ENCODE assay signal across 25 cellular contexts in the genomic region with DNA sequence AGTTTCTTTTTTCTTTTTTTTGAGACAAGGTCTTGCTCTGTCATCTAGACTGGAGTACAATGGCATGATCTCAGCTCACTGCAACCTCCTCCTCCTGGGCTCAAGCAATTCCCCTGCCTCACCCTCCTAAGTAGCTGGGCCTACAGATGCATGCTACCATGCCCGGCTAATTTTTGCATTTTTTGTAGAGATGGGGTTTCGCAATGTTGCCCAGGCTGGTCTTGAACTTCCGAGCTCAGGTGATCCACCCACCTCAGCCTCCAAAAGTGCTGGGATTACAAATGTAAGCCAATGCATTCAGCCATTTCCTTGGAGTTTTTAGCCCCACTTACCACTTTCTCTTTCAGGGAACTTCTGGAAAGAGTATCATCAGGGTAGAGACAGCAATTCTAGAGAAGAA.
"Had no signal": no experiment of that assay in that cellular context is flagged by ENCODE, and none has a peak within 500 bp of the region (broad histone marks: within the 10 kb centered on the region; RNA-seq: fewer than 3 reads in every experiment).

No MANE protein-coding gene starts in this region.

- ATAC-seq: stimulated activated memory B cell treated with anti-CD40 and anti-IgM and Interleukin-4, amounts not matched to agents 10 μg/mL and 1 μg/mL and 100 μg/mL, for 72 hours; stimulated activated naive B cell treated with anti-CD40 and anti-IgM and Interleukin-4, amounts not matched to agents 10 μg/mL and 1 μg/mL and 100 μg/mL, for 72 hours; stimulated activated naive CD8-positive, alpha-beta T cell treated with anti-CD3 and anti-CD28 coated beads, Interleukin-15, amount 100 ng/mL, for 72 hours; stimulated activated naive CD8-positive, alpha-beta T cell treated with anti-CD3 and anti-CD28 coated beads, Interleukin-15, Interleukin-2, amounts not matched to agents 100 U/mL and 50 U/mL, for 24 hours; upper lobe of right lung had no signal

- H3K27ac ChIP-seq: stomach, suprapubic skin, testis, thyroid gland, tibial artery, tibial nerve, transverse colon, upper lobe of left lung, upper lobe of right lung, uterus, vagina had no signal

- H3K36me3 ChIP-seq: stomach, suprapubic skin, thyroid gland, tibial artery, tibial nerve, transverse colon, upper lobe of left lung, upper lobe of right lung, uterus, vagina had no signal

- H3K4me1 ChIP-seq: stomach, suprapubic skin, testis, thyroid gland, tibial nerve, transverse colon, upper lobe of left lung, upper lobe of right lung, uterus, vagina had no signal

- DNase-seq: stimulated activated CD4-positive, alpha-beta T cell treated with anti-CD3 and anti-CD28 coated beads, Interleukin-2, amount 100 ng/mL, for 48 hours; stimulated activated CD4-positive, alpha-beta T cell treated with anti-CD3 and anti-CD28 coated beads, Interleukin-4, amount 100 ng/mL, for 1 hour; stimulated activated CD4-positive, alpha-beta T cell treated with anti-CD3 and anti-CD28 coated beads, Interleukin-4, amount 100 ng/mL, for 24 hours; stimulated activated CD4-positive, alpha-beta T cell treated with anti-CD3 and anti-CD28 coated beads, Interleukin-4, amount 100 ng/mL, for 4 hours; stimulated activated CD8-positive, alpha-beta memory T cell treated with anti-CD3 and anti-CD28 coated beads, Interleukin-4, amount 100 ng/mL, for 48 hours; stimulated activated naive B cell treated with anti-CD40 and anti-IgM and Interleukin-4, amounts not matched to agents 10 μg/mL and 1 μg/mL and 100 μg/mL, for 72 hours; stimulated activated naive CD4-positive, alpha-beta T cell; stimulated activated naive CD4-positive, alpha-beta T cell treated with Interleukin-2 at 50 U/mL for 16 hours; stimulated activated naive CD8-positive, alpha-beta T cell treated with anti-CD3 and anti-CD28 coated beads, Interleukin-15, amount 100 ng/mL, for 72 hours; stimulated activated naive CD8-positive, alpha-beta T cell treated with anti-CD3 and anti-CD28 coated beads, Interleukin-15, Interleukin-2, amounts not matched to agents 100 U/mL and 50 U/mL, for 24 hours; stomach; substantia nigra; testis; thyroid gland; tibial artery; transverse colon; trophoblast cell; upper lobe of left lung; upper lobe of right lung; uterus had no signal

- H3K27me3 ChIP-seq: stomach, suprapubic skin, testis, thyroid gland, tibial artery, tibial nerve, transverse colon, upper lobe of left lung, upper lobe of right lung, uterus, vagina had no signal

- H3K9me3 ChIP-seq: stomach, suprapubic skin, testis, thyroid gland, tibial artery, transverse colon, upper lobe of left lung, upper lobe of right lung, uterus, vagina had no signal

- H3K4me3 ChIP-seq: stomach, suprapubic skin, testis, thyroid gland, tibial artery, tibial nerve, transverse colon, upper lobe of left lung, upper lobe of right lung, uterus, vagina had no signal

- FAIRE-seq: urothelium cell line had no signal
